ENCODE assay signal across 25 cellular contexts in the genomic region with DNA sequence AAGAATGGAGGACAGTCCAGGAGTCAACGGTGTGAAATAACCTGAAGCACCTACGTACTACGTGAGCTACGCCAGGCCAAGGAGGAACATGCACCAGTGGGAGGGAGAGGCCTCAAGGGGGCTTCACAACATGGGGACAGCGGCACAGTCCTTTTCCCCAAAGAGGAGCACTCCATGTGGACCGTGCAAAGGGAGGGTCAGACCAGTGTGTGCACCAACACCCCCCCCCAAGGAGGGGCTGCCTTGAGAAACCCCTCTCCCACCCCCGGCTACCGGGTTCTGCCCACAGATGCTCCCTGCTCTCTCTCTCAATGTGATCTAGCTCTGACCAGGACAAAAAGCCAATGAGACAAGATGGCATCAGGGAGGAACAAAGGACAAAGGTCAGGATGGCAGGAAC.
"Had no signal": no experiment of that assay in that cellular context is flagged by ENCODE, and none has a peak within 500 bp of the region (broad histone marks: within the 10 kb centered on the region; RNA-seq: fewer than 3 reads in every experiment).

No MANE protein-coding gene starts in this region.

- H3K27me3 ChIP-seq: brain microvascular endothelial cell, esophagus muscularis mucosa, foreskin keratinocyte, heart right ventricle, right lobe of liver, testis, transverse colon had no signal

- DNase-seq: activated CD4-positive, alpha-beta T cell treated with anti-CD3 and anti-CD28 coated beads for 48 hours; activated CD4-positive, alpha-beta T cell treated with anti-CD3 and anti-CD28 coated beads, Interleukin-2, amount 50 U/mL, for 48 hours; activated CD8-positive, alpha-beta memory T cell treated with anti-CD3 and anti-CD28 coated beads for 24 hours; activated gamma-delta T cell treated with Interleukin-2 at 50 U/mL for 16 hours; activated naive CD4-positive, alpha-beta T cell treated with anti-CD3 and anti-CD28 coated beads, Interleukin-2, amount 50 U/mL, for 16 hours; activated T-cell treated with anti-CD3 and anti-CD28 coated beads, Interleukin-2, amount 50 U/mL, for 1 hour; amniotic stem cell; brain microvascular endothelial cell; caudate nucleus; foreskin keratinocyte; mesenchymal stem cell; naive thymus-derived CD8-positive, alpha-beta T cell; stimulated activated CD4-positive, alpha-beta T cell treated with anti-CD3 and anti-CD28 coated beads, Interleukin-12 subunit alpha, Interleukin-12 subunit beta, amount 100 ng/mL, for 4 hours; stimulated activated CD4-positive, alpha-beta T cell treated with anti-CD3 and anti-CD28 coated beads, Interleukin-4, amount 100 ng/mL, for 1 hour; stimulated activated naive CD4-positive, alpha-beta T cell; T-helper 9 cell; testis; transverse colon had no signal

- H3K27ac ChIP-seq: brain microvascular endothelial cell, esophagus muscularis mucosa, foreskin keratinocyte, right lobe of liver, skin epidermis, testis, transverse colon, VCaP had no signal

- H3K4me3 ChIP-seq: esophagus muscularis mucosa, heart right ventricle, right lobe of liver, skin epidermis, testis, transverse colon had no signal

- H3K9me3 ChIP-seq: esophagus muscularis mucosa, right lobe of liver, testis, transverse colon had no signal

- H3K4me3 Mint-ChIP-seq: naive thymus-derived CD8-positive, alpha-beta T cell; neural crest cell had no signal

- H3K9me3 Mint-ChIP-seq: naive thymus-derived CD8-positive, alpha-beta T cell; neural crest cell had no signal

- H3K27me3 Mint-ChIP-seq: naive thymus-derived CD8-positive, alpha-beta T cell had no signal

- ATAC-seq: activated CD4-positive, CD25-positive, alpha-beta regulatory T cell treated with anti-CD3 and anti-CD28 coated beads, Interleukin-2, amount 50 U/mL, for 24 hours; foreskin keratinocyte; heart right ventricle; naive thymus-derived CD8-positive, alpha-beta T cell; right lobe of liver had no signal
